8 cellular contexts compared by ENCODE assay signal in genomic region chr7:48035967-48036478, GRCh38. TPM values are rescaled to one million over a fixed set of nuclear protein-coding genes. Genes with fewer than 3 reads are reported as not detected.
A peak's percentile ranks its signal among the peaks of the same experiment; 100 is the strongest.
DNase-seq lines count a peak whose midpoint lies in the region; ATAC-seq and TF ChIP-seq lines count a peak whose summit lies in the region.

No MANE protein-coding gene starts in this region.

- peaks cover 0 to 3% of the 10 kb centered on the region in 2 donors for H3K27me3 ChIP-seq in tibial artery

- peaks cover 5% of the 10 kb centered on the region for H3K36me3 Mint-ChIP-seq in central memory CD8-positive, alpha-beta T cell (ENCODE audit: insufficient read depth)

- intact Hi-C loops in lower leg skin (cut with DNase I; ENCODE audit: low total_unique reads): no loop called here
- intact Hi-C loops in tibial artery (cut with DNase I; ENCODE audit: low total_unique reads): loop anchor here (2.0 kb wide), 1 partner anchor 75 kb away; no protein-coding TSS in a partner anchor

- H3K27ac Mint-ChIP-seq in central memory CD8-positive, alpha-beta T cell (ENCODE audit: low read depth): peak overlapping the region; percentile 91

- 1 to 4% methylated on average over 30 to 40 of the region's 42 CpGs for whole genome bisulfite sequencing in lower leg skin, 2 donors

- H3K36me3 ChIP-seq in tibial artery: no peaks in the 10 kb centered on the region

- H3K4me1 Mint-ChIP-seq in central memory CD8-positive, alpha-beta T cell: peaks cover 11% of the 10 kb centered on the region

- no peaks in the 10 kb centered on the region for H3K9me3 Mint-ChIP-seq in central memory CD8-positive, alpha-beta T cell

- no peak for TF ChIP-seq RAD21 in Ishikawa (IDR thresholded peaks at IDR 0.05; ENCODE audit: low read depth)

- no peak for TF ChIP-seq POLR2A in lower leg skin (IDR thresholded peaks at IDR 0.05)

- no peak overlapping the region for H3K27ac ChIP-seq in tibial artery

- DNase-seq in GM03348 (ENCODE audit: low spot score): peak; percentile 46
- DNase-seq in central memory CD8-positive, alpha-beta T cell (ENCODE audit: low spot score in 2 of 2): no peak
- no peak for DNase-seq in lower leg skin (ENCODE audit: low spot score in 2 of 2)
- no peak for DNase-seq in tibial artery
- no peak for DNase-seq in NCI-H526 (lab: John Stamatoyannopoulos, UW)
- no peak for DNase-seq in dedifferentiated amniotic fluid mesenchymal stem cell (ENCODE audit: extremely low spot score)
- no peak for DNase-seq in MV-4-11 (lab: John Stamatoyannopoulos, UW)

- H3K4me3 ChIP-seq in lower leg skin (ENCODE audit: low read depth, poor library complexity, severe bottlenecking) (peak overlapping the region; percentile 7), tibial artery (peak overlapping the region; percentile 46 to 62)

- TF ChIP-seq CTCF in lower leg skin (IDR thresholded peaks at IDR 0.05) (no peak), tibial artery (IDR thresholded peaks at IDR 0.05) (no peak)

- H3K4me3 Mint-ChIP-seq in central memory CD8-positive, alpha-beta T cell: peak overlapping the region; percentile 82

- no peaks in the 10 kb centered on the region for H3K9me3 ChIP-seq in tibial artery

- peaks cover 13% of the 10 kb centered on the region for H3K27me3 Mint-ChIP-seq in central memory CD8-positive, alpha-beta T cell

- peak; percentile 27 for ATAC-seq in central memory CD8-positive, alpha-beta T cell (replicated peaks; ENCODE audit: extremely low read depth, poor library complexity, severe bottlenecking)

- peaks cover 0 to 17% (median 11%) of the 10 kb centered on the region in 4 donors for H3K4me1 ChIP-seq in tibial artery

- no peak for TF ChIP-seq EP300 in Ishikawa (IDR thresholded peaks at IDR 0.05; ENCODE audit: borderline replicate concordance)

TF ChIP-seq in Ishikawa, 13 proteins besides CTCF, POLR2A, EP300 and RAD21:
- TF ChIP-seq CEBPB (IDR thresholded peaks at IDR 0.05) (no peak), TCF12 (IDR thresholded peaks at IDR 0.05; ENCODE audit: low read depth) (no peak), USF1 (IDR thresholded peaks at IDR 0.05) (0 out of 2 replicates have a peak, but pooled peaks have one; percentile 4), YY1 (IDR thresholded peaks at IDR 0.05; ENCODE audit: low read depth) (no peak), MAX (IDR thresholded peaks at IDR 0.05) (peak; percentile 65; the same call in 1 of the 2 replicates), ZBTB7A (IDR thresholded peaks at IDR 0.05; ENCODE audit: low read depth) (no peak), CREB1 (IDR thresholded peaks at IDR 0.05; ENCODE audit: low read depth) (no peak), REST (IDR thresholded peaks at IDR 0.05; ENCODE audit: low read depth) (no peak)

RNA-seq across cellular contexts. Expression of gene C7orf57, which starts 0.7 kb away (rescaled TPM):
- under 1 TPM in 1 of 4 donors, not detected in 3; 0.39 TPM for total RNA-seq in lower leg skin

RNA-seq across cellular contexts. Expression of gene SUN3, which starts 7.1 kb away (rescaled TPM):
- total RNA-seq in lower leg skin: not detected

RNA-seq across cellular contexts. Expression of gene UPP1, which starts 53.0 kb away (rescaled TPM):
- 1 to 10 TPM; 3.9 to 9.4 (median 5.9) TPM for total RNA-seq in lower leg skin

RNA-seq across cellular contexts. Expression of gene HUS1, which starts 56.6 kb away (rescaled TPM):
- 10 to 100 TPM; 13.8 to 74.1 (median 29.3) TPM for total RNA-seq in lower leg skin
